Comparison of ENCODE assay signal across 18 cellular contexts in genomic region chr9:3521961-3522360, GRCh38. TPM values are rescaled to one million over a fixed set of nuclear protein-coding genes. Genes with fewer than 3 reads are reported as not detected.
DNase-seq lines count a peak whose midpoint lies in the region; ATAC-seq and TF ChIP-seq lines count a peak whose summit lies in the region.
"Had no signal": no experiment of that assay in that cellular context is flagged by ENCODE, and none has a peak within 500 bp of the region (broad histone marks: within the 10 kb centered on the region; RNA-seq: fewer than 3 reads in every experiment).

No MANE protein-coding gene starts in this region.

- peaks cover 43% of the 10 kb centered on the region for H3K4me1 ChIP-seq in Loucy (ENCODE audit: insufficient read depth, low read length, poor library complexity, severe bottlenecking)

- DNase-seq in activated naive CD4-positive, alpha-beta T cell treated with anti-CD3 and anti-CD28 coated beads, Interleukin-2, amount 50 U/mL, for 72 hours (ENCODE audit: low spot score in 2 of 2) = no peak
- DNase-seq in activated T-helper 2 cell treated with anti-CD3 and anti-CD28 coated beads, Interferon-gamma antibody, Interleukin-2, Interleukin-4, amounts not matched to agents 10 μg/mL and 5 μg/mL and 100 μg/mL, durations not matched to agents 14 hours and 24 hours and 36 hours (ENCODE audit: low spot score) = no peak
- DNase-seq in type B pancreatic cell (ENCODE audit: extremely low spot score, unreplicated experiment) = no peak
- DNase-seq: activated B cell treated with CpG ODN at 0.5 μM for 24 hours; cerebellar nuclear complex; kidney glomerular epithelial cell; midbrain; MV-4-11; occipital lobe; SHP77; sigmoid colon; stimulated activated CD4-positive, alpha-beta T cell treated with anti-CD3 and anti-CD28 coated beads, Interleukin-4, amount 100 ng/mL, for 24 hours; stimulated activated CD8-positive, alpha-beta memory T cell treated with anti-CD3 and anti-CD28 coated beads, Interleukin-4, amount 100 ng/mL, for 48 hours had no signal

- H3K27ac Mint-ChIP-seq in activated naive CD4-positive, alpha-beta T cell treated with anti-CD3 and anti-CD28 coated beads, Interleukin-2, amount 50 U/mL, for 24 hours = peak overlapping the region; percentile 72
- H3K27ac Mint-ChIP-seq in activated naive CD4-positive, alpha-beta T cell treated with anti-CD3 and anti-CD28 coated beads, Interleukin-2, amount 50 U/mL, for 72 hours = peak overlapping the region in 1 of 2 donors; percentile 44
- no peak overlapping the region for H3K27ac Mint-ChIP-seq in activated T-helper 2 cell treated with anti-CD3 and anti-CD28 coated beads, Interferon-gamma antibody, Interleukin-2, Interleukin-4, amounts not matched to agents 10 μg/mL and 5 μg/mL and 100 μg/mL, durations not matched to agents 14 hours and 24 hours and 36 hours
- no peak overlapping the region for H3K27ac Mint-ChIP-seq in type B pancreatic cell
- H3K27ac Mint-ChIP-seq: activated B cell treated with CpG ODN at 0.5 μM for 24 hours, B cell had no signal

- H3K27me3 ChIP-seq in Loucy (ENCODE audit: insufficient read depth, low read length, poor library complexity, severe bottlenecking) = no peaks in the 10 kb centered on the region
- H3K27me3 ChIP-seq: sigmoid colon had no signal

- H3K9me3 ChIP-seq in Loucy (ENCODE audit: insufficient read depth, low read depth, low read length) = no peaks in the 10 kb centered on the region
- H3K9me3 ChIP-seq: sigmoid colon had no signal

- peak overlapping the region; percentile 99 for H3K9ac ChIP-seq in Loucy (ENCODE audit: low read depth, low read length, poor library complexity, severe bottlenecking)

- peaks cover 2% of the 10 kb centered on the region for H3K36me3 Mint-ChIP-seq in activated naive CD4-positive, alpha-beta T cell treated with anti-CD3 and anti-CD28 coated beads, Interleukin-2, amount 50 U/mL, for 24 hours
- peaks cover 16 to 19% of the 10 kb centered on the region in 2 donors for H3K36me3 Mint-ChIP-seq in activated naive CD4-positive, alpha-beta T cell treated with anti-CD3 and anti-CD28 coated beads, Interleukin-2, amount 50 U/mL, for 72 hours
- peaks cover 13% of the 10 kb centered on the region for H3K36me3 Mint-ChIP-seq in activated T-helper 2 cell treated with anti-CD3 and anti-CD28 coated beads, Interferon-gamma antibody, Interleukin-2, Interleukin-4, amounts not matched to agents 10 μg/mL and 5 μg/mL and 100 μg/mL, durations not matched to agents 14 hours and 24 hours and 36 hours (ENCODE audit: low read depth)
- peaks cover 9% of the 10 kb centered on the region for H3K36me3 Mint-ChIP-seq in type B pancreatic cell

- H3K4me2 ChIP-seq in Loucy (ENCODE audit: low read depth, low read length, poor library complexity, severe bottlenecking) = peak overlapping the region; percentile 85

- peaks cover 81% of the 10 kb centered on the region for H3K79me2 ChIP-seq in Loucy (ENCODE audit: insufficient read depth, low read length)

- H3F3A ChIP-seq in Loucy (ENCODE audit: low read depth) = peaks cover 2% of the 10 kb centered on the region

- peaks cover 52% of the 10 kb centered on the region for H3K4me1 Mint-ChIP-seq in activated naive CD4-positive, alpha-beta T cell treated with anti-CD3 and anti-CD28 coated beads, Interleukin-2, amount 50 U/mL, for 24 hours
- peaks cover 30% of the 10 kb centered on the region for H3K4me1 Mint-ChIP-seq in activated T-helper 2 cell treated with anti-CD3 and anti-CD28 coated beads, Interferon-gamma antibody, Interleukin-2, Interleukin-4, amounts not matched to agents 10 μg/mL and 5 μg/mL and 100 μg/mL, durations not matched to agents 14 hours and 24 hours and 36 hours (ENCODE audit: low read depth)
- peaks cover 23% of the 10 kb centered on the region for H3K4me1 Mint-ChIP-seq in type B pancreatic cell (ENCODE audit: unreplicated experiment)

- peak overlapping the region; percentile 98 for H3K4me3 Mint-ChIP-seq in activated naive CD4-positive, alpha-beta T cell treated with anti-CD3 and anti-CD28 coated beads, Interleukin-2, amount 50 U/mL, for 24 hours
- peak overlapping the region; percentile 37 for H3K4me3 Mint-ChIP-seq in activated T-helper 2 cell treated with anti-CD3 and anti-CD28 coated beads, Interferon-gamma antibody, Interleukin-2, Interleukin-4, amounts not matched to agents 10 μg/mL and 5 μg/mL and 100 μg/mL, durations not matched to agents 14 hours and 24 hours and 36 hours (ENCODE audit: low read depth)
- peak overlapping the region; percentile 25 for H3K4me3 Mint-ChIP-seq in type B pancreatic cell
- H3K4me3 Mint-ChIP-seq: activated B cell treated with CpG ODN at 0.5 μM for 24 hours, B cell had no signal

- H2AFZ ChIP-seq in Loucy (ENCODE audit: low read length) = no peak overlapping the region

- H3K9me3 Mint-ChIP-seq in activated naive CD4-positive, alpha-beta T cell treated with anti-CD3 and anti-CD28 coated beads, Interleukin-2, amount 50 U/mL, for 24 hours = no peaks in the 10 kb centered on the region
- no peaks in the 10 kb centered on the region for H3K9me3 Mint-ChIP-seq in activated naive CD4-positive, alpha-beta T cell treated with anti-CD3 and anti-CD28 coated beads, Interleukin-2, amount 50 U/mL, for 72 hours
- no peaks in the 10 kb centered on the region for H3K9me3 Mint-ChIP-seq in activated T-helper 2 cell treated with anti-CD3 and anti-CD28 coated beads, Interferon-gamma antibody, Interleukin-2, Interleukin-4, amounts not matched to agents 10 μg/mL and 5 μg/mL and 100 μg/mL, durations not matched to agents 14 hours and 24 hours and 36 hours
- H3K9me3 Mint-ChIP-seq in type B pancreatic cell = no peaks in the 10 kb centered on the region
- H3K9me3 Mint-ChIP-seq: activated B cell treated with CpG ODN at 0.5 μM for 24 hours had no signal

- H3K36me3 ChIP-seq in Loucy (ENCODE audit: insufficient read depth, low read length) = no peaks in the 10 kb centered on the region
- H3K36me3 ChIP-seq: sigmoid colon had no signal

- intact Hi-C loops in activated T-helper 2 cell treated with anti-CD3 and anti-CD28 coated beads, Interferon-gamma antibody, Interleukin-2, Interleukin-4, amounts not matched to agents 10 μg/mL and 5 μg/mL and 100 μg/mL, durations not matched to agents 14 hours and 24 hours and 36 hours (cut with micrococcal nuclease) = loop anchor here (5.0 to 10.0 kb wide), 3 partner anchors 280 to 1933 kb away; partner anchors contain the start of gene CD274

- ATAC-seq in activated naive CD4-positive, alpha-beta T cell treated with anti-CD3 and anti-CD28 coated beads, Interleukin-2, amount 50 U/mL, for 72 hours = no peak
- ATAC-seq in GM19324 (IDR thresholded peaks at IDR 0.05; ENCODE audit: low FRiP score, unreplicated experiment) (no peak), HG02571 (IDR thresholded peaks at IDR 0.05; ENCODE audit: unreplicated experiment) (no peak)

- TF ChIP-seq CTCF in Loucy (conservative IDR thresholded peaks at IDR 0.05; ENCODE audit: low read length) (no peak), type B pancreatic cell (conservative IDR thresholded peaks at IDR 0.05) (no peak)

- H4K20me1 ChIP-seq in Loucy (ENCODE audit: insufficient read depth, low read length, poor library complexity, severe bottlenecking) = peaks cover 23% of the 10 kb centered on the region

- peak overlapping the region; percentile 89 for H3K4me3 ChIP-seq in Loucy (ENCODE audit: low read length, poor library complexity, severe bottlenecking)
- H3K4me3 ChIP-seq: sigmoid colon had no signal

- no peaks in the 10 kb centered on the region for H3K27me3 Mint-ChIP-seq in activated naive CD4-positive, alpha-beta T cell treated with anti-CD3 and anti-CD28 coated beads, Interleukin-2, amount 50 U/mL, for 24 hours
- H3K27me3 Mint-ChIP-seq in activated T-helper 2 cell treated with anti-CD3 and anti-CD28 coated beads, Interferon-gamma antibody, Interleukin-2, Interleukin-4, amounts not matched to agents 10 μg/mL and 5 μg/mL and 100 μg/mL, durations not matched to agents 14 hours and 24 hours and 36 hours (ENCODE audit: low read depth) = no peaks in the 10 kb centered on the region
- peaks cover 3% of the 10 kb centered on the region for H3K27me3 Mint-ChIP-seq in type B pancreatic cell
- H3K27me3 Mint-ChIP-seq: activated B cell treated with CpG ODN at 0.5 μM for 24 hours, B cell had no signal

- no peaks in the 10 kb centered on the region for H3K9me2 ChIP-seq in Loucy (replicated peaks; ENCODE audit: low read depth, low read length)

RNA-seq across cellular contexts. Expression of gene RFX3, which starts 3.8 kb away (rescaled TPM):
- total RNA-seq in activated naive CD4-positive, alpha-beta T cell treated with anti-CD3 and anti-CD28 coated beads, Interleukin-2, amount 50 U/mL, for 72 hours = 10 to 100 TPM in 1 of 2 donors, 1 to 10 TPM in 1; 10.0 to 14.2 TPM
- 11.3 and 11.9 TPM in 2 replicates for total RNA-seq in activated T-helper 2 cell treated with anti-CD3 and anti-CD28 coated beads, Interferon-gamma antibody, Interleukin-2, Interleukin-4, amounts not matched to agents 10 μg/mL and 5 μg/mL and 100 μg/mL, durations not matched to agents 14 hours and 24 hours and 36 hours
- 22.4 and 42.5 TPM in 2 replicates for total RNA-seq in type B pancreatic cell (ENCODE audit: low replicate concordance)

Comparison
In these comparisons a context has a peak if more than half of its experiments do, and no peak if none do; other contexts are left out.
1. H3K4me3 Mint-ChIP-seq: peak in every context shown above with its lines; median percentile 98 in activated naive CD4-positive, alpha-beta T cell treated with anti-CD3 and anti-CD28 coated beads, Interleukin-2, amount 50 U/mL, for 24 hours; 37 in activated T-helper 2 cell treated with anti-CD3 and anti-CD28 coated beads, Interferon-gamma antibody, Interleukin-2, Interleukin-4, amounts not matched to agents 10 μg/mL and 5 μg/mL and 100 μg/mL, durations not matched to agents 14 hours and 24 hours and 36 hours; 25 in type B pancreatic cell.